ENCODE assay signal across 1 cellular context in the genomic region with DNA sequence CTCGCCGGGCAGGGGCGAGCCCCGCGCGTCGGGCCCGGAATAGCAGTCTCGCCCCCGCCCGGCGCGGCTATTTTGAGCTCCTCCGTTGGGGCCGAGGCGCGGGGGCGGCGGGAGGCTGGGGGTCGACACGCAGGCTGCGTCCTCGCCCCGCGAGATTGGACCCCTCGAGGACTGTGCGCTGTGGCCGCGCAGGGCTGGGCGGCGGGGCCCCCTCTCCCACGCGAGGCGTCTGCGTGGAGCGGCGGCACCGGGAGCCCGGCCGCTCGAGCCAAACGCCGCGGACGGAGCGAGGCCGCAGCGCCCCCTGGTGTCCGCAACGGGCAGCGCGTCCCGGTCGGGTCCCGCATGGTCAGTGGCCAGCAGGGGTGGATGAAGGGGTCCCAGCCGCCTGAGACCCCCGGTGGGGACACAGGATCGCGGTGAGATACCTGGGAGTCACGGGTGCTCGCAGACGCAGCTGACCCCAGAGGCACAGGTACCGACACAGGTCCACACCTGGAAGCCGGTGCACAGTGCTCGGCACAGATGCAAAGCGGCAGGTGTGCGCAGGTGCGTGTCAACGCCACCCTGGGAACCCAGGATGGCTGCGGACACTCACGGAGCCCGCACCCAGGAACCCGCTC.
TF ChIP-seq lines count a peak whose summit lies in the region.

No MANE protein-coding gene starts in this region.

TF ChIP-seq in GM12878, 131 proteins besides CTCF, POLR2A, EP300 and RAD21 (continued from another document and continues in another):
- TF ChIP-seq ATF7 (IDR thresholded peaks at IDR 0.05; ENCODE audit: low read depth) (no peak), KLF5 (IDR thresholded peaks at IDR 0.05; ENCODE audit: partially characterized antibody) (no peak), TARDBP (IDR thresholded peaks at IDR 0.05; ENCODE audit: borderline replicate concordance) (no peak), POLR2AphosphoS2 (IDR thresholded peaks at IDR 0.05; ENCODE audit: low read depth, low read length) (no peak), MAX (IDR thresholded peaks at IDR 0.05; ENCODE audit: low read depth, low read length) (no peak), ZZZ3 (IDR thresholded peaks at IDR 0.05; ENCODE audit: control insufficient read depth, insufficient read length, low read depth) (no peak), SPI1 (IDR thresholded peaks at IDR 0.05; ENCODE audit: borderline replicate concordance, insufficient read depth, low read depth, low read length) (no peak), STAT1 (conservative IDR thresholded peaks at IDR 0.05) (peak; percentile 56; the same call in 1 of the 2 replicates), TCF3 (IDR thresholded peaks at IDR 0.05; ENCODE audit: borderline replicate concordance, insufficient read depth, low read depth, low read length) (no peak), MLLT1 (IDR thresholded peaks at IDR 0.05) (no peak), EZH2 (IDR thresholded peaks at IDR 0.05; ENCODE audit: borderline replicate concordance, control insufficient read depth, low read depth, low read length) (no peak), BACH1 (IDR thresholded peaks at IDR 0.05; ENCODE audit: borderline replicate concordance) (peak; percentile 99), SMARCA5 (IDR thresholded peaks at IDR 0.05) (peak; percentile 95)
- TF ChIP-seq, protein P1, sequence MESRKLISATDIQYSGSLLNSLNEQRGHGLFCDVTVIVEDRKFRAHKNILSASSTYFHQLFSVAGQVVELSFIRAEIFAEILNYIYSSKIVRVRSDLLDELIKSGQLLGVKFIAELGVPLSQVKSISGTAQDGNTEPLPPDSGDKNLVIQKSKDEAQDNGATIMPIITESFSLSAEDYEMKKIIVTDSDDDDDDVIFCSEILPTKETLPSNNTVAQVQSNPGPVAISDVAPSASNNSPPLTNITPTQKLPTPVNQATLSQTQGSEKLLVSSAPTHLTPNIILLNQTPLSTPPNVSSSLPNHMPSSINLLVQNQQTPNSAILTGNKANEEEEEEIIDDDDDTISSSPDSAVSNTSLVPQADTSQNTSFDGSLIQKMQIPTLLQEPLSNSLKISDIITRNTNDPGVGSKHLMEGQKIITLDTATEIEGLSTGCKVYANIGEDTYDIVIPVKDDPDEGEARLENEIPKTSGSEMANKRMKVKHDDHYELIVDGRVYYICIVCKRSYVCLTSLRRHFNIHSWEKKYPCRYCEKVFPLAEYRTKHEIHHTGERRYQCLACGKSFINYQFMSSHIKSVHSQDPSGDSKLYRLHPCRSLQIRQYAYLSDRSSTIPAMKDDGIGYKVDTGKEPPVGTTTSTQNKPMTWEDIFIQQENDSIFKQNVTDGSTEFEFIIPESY (IDR thresholded peaks at IDR 0.05) = no peak
- TF ChIP-seq, protein P2, sequence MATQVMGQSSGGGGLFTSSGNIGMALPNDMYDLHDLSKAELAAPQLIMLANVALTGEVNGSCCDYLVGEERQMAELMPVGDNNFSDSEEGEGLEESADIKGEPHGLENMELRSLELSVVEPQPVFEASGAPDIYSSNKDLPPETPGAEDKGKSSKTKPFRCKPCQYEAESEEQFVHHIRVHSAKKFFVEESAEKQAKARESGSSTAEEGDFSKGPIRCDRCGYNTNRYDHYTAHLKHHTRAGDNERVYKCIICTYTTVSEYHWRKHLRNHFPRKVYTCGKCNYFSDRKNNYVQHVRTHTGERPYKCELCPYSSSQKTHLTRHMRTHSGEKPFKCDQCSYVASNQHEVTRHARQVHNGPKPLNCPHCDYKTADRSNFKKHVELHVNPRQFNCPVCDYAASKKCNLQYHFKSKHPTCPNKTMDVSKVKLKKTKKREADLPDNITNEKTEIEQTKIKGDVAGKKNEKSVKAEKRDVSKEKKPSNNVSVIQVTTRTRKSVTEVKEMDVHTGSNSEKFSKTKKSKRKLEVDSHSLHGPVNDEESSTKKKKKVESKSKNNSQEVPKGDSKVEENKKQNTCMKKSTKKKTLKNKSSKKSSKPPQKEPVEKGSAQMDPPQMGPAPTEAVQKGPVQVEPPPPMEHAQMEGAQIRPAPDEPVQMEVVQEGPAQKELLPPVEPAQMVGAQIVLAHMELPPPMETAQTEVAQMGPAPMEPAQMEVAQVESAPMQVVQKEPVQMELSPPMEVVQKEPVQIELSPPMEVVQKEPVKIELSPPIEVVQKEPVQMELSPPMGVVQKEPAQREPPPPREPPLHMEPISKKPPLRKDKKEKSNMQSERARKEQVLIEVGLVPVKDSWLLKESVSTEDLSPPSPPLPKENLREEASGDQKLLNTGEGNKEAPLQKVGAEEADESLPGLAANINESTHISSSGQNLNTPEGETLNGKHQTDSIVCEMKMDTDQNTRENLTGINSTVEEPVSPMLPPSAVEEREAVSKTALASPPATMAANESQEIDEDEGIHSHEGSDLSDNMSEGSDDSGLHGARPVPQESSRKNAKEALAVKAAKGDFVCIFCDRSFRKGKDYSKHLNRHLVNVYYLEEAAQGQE (IDR thresholded peaks at IDR 0.05; ENCODE audit: low read depth, low read length) = no peak
- TF ChIP-seq, protein P3, sequence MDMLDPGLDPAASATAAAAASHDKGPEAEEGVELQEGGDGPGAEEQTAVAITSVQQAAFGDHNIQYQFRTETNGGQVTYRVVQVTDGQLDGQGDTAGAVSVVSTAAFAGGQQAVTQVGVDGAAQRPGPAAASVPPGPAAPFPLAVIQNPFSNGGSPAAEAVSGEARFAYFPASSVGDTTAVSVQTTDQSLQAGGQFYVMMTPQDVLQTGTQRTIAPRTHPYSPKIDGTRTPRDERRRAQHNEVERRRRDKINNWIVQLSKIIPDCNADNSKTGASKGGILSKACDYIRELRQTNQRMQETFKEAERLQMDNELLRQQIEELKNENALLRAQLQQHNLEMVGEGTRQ (IDR thresholded peaks at IDR 0.05; ENCODE audit: borderline replicate concordance, low read depth, low read length) = no peak
- TF ChIP-seq, protein P4, sequence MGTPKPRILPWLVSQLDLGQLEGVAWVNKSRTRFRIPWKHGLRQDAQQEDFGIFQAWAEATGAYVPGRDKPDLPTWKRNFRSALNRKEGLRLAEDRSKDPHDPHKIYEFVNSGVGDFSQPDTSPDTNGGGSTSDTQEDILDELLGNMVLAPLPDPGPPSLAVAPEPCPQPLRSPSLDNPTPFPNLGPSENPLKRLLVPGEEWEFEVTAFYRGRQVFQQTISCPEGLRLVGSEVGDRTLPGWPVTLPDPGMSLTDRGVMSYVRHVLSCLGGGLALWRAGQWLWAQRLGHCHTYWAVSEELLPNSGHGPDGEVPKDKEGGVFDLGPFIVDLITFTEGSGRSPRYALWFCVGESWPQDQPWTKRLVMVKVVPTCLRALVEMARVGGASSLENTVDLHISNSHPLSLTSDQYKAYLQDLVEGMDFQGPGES (IDR thresholded peaks at IDR 0.05) = no peak
- TF ChIP-seq, protein P5, sequence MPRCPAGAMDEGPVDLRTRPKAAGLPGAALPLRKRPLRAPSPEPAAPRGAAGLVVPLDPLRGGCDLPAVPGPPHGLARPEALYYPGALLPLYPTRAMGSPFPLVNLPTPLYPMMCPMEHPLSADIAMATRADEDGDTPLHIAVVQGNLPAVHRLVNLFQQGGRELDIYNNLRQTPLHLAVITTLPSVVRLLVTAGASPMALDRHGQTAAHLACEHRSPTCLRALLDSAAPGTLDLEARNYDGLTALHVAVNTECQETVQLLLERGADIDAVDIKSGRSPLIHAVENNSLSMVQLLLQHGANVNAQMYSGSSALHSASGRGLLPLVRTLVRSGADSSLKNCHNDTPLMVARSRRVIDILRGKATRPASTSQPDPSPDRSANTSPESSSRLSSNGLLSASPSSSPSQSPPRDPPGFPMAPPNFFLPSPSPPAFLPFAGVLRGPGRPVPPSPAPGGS (IDR thresholded peaks at IDR 0.05; ENCODE audit: borderline replicate concordance, insufficient read depth, low read depth, low read length, poor library complexity, severe bottlenecking) = no peak
- TF ChIP-seq, protein P6, sequence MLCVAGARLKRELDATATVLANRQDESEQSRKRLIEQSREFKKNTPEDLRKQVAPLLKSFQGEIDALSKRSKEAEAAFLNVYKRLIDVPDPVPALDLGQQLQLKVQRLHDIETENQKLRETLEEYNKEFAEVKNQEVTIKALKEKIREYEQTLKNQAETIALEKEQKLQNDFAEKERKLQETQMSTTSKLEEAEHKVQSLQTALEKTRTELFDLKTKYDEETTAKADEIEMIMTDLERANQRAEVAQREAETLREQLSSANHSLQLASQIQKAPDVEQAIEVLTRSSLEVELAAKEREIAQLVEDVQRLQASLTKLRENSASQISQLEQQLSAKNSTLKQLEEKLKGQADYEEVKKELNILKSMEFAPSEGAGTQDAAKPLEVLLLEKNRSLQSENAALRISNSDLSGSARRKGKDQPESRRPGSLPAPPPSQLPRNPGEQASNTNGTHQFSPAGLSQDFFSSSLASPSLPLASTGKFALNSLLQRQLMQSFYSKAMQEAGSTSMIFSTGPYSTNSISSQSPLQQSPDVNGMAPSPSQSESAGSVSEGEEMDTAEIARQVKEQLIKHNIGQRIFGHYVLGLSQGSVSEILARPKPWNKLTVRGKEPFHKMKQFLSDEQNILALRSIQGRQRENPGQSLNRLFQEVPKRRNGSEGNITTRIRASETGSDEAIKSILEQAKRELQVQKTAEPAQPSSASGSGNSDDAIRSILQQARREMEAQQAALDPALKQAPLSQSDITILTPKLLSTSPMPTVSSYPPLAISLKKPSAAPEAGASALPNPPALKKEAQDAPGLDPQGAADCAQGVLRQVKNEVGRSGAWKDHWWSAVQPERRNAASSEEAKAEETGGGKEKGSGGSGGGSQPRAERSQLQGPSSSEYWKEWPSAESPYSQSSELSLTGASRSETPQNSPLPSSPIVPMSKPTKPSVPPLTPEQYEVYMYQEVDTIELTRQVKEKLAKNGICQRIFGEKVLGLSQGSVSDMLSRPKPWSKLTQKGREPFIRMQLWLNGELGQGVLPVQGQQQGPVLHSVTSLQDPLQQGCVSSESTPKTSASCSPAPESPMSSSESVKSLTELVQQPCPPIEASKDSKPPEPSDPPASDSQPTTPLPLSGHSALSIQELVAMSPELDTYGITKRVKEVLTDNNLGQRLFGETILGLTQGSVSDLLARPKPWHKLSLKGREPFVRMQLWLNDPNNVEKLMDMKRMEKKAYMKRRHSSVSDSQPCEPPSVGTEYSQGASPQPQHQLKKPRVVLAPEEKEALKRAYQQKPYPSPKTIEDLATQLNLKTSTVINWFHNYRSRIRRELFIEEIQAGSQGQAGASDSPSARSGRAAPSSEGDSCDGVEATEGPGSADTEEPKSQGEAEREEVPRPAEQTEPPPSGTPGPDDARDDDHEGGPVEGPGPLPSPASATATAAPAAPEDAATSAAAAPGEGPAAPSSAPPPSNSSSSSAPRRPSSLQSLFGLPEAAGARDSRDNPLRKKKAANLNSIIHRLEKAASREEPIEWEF (IDR thresholded peaks at IDR 0.05; ENCODE audit: insufficient replicate concordance, low read depth, low read length) = no peak
- TF ChIP-seq, protein P7, sequence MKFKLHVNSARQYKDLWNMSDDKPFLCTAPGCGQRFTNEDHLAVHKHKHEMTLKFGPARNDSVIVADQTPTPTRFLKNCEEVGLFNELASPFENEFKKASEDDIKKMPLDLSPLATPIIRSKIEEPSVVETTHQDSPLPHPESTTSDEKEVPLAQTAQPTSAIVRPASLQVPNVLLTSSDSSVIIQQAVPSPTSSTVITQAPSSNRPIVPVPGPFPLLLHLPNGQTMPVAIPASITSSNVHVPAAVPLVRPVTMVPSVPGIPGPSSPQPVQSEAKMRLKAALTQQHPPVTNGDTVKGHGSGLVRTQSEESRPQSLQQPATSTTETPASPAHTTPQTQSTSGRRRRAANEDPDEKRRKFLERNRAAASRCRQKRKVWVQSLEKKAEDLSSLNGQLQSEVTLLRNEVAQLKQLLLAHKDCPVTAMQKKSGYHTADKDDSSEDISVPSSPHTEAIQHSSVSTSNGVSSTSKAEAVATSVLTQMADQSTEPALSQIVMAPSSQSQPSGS (IDR thresholded peaks at IDR 0.05; ENCODE audit: low read length) = no peak
- TF ChIP-seq, protein P8, sequence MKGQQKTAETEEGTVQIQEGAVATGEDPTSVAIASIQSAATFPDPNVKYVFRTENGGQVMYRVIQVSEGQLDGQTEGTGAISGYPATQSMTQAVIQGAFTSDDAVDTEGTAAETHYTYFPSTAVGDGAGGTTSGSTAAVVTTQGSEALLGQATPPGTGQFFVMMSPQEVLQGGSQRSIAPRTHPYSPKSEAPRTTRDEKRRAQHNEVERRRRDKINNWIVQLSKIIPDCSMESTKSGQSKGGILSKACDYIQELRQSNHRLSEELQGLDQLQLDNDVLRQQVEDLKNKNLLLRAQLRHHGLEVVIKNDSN (IDR thresholded peaks at IDR 0.05; ENCODE audit: borderline replicate concordance, extremely low read length, insufficient read depth, low read depth, low read length) = no peak
- TF ChIP-seq, protein P9, sequence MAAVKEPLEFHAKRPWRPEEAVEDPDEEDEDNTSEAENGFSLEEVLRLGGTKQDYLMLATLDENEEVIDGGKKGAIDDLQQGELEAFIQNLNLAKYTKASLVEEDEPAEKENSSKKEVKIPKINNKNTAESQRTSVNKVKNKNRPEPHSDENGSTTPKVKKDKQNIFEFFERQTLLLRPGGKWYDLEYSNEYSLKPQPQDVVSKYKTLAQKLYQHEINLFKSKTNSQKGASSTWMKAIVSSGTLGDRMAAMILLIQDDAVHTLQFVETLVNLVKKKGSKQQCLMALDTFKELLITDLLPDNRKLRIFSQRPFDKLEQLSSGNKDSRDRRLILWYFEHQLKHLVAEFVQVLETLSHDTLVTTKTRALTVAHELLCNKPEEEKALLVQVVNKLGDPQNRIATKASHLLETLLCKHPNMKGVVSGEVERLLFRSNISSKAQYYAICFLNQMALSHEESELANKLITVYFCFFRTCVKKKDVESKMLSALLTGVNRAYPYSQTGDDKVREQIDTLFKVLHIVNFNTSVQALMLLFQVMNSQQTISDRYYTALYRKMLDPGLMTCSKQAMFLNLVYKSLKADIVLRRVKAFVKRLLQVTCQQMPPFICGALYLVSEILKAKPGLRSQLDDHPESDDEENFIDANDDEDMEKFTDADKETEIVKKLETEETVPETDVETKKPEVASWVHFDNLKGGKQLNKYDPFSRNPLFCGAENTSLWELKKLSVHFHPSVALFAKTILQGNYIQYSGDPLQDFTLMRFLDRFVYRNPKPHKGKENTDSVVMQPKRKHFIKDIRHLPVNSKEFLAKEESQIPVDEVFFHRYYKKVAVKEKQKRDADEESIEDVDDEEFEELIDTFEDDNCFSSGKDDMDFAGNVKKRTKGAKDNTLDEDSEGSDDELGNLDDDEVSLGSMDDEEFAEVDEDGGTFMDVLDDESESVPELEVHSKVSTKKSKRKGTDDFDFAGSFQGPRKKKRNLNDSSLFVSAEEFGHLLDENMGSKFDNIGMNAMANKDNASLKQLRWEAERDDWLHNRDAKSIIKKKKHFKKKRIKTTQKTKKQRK (IDR thresholded peaks at IDR 0.05; ENCODE audit: low read depth, low read length) = no peak
